33 cellular contexts compared by ENCODE assay signal in the genomic region with DNA sequence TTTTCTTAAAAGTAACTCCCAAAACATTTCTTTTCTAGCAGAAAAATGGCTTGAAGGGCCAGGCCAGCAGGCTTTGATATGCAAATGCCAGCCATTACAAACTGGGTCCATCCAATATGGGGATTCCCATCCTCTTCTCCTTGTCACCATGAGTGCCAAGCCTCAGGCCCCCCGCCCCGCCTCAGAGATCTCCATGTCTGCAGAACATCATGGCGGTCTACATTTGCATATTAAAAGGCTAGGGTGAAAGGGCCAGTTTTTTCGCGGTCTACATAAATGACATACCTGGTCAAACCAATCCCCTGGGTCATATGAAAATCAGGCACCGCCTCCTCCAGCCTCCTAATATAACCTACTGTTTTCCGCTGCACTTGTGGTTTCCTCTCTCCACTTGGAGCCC.
"Had no signal": no experiment of that assay in that cellular context is flagged by ENCODE, and none has a peak within 500 bp of the region (broad histone marks: within the 10 kb centered on the region; RNA-seq: fewer than 3 reads in every experiment).

No MANE protein-coding gene starts in this region.

- H3K36me3 Mint-ChIP-seq: activated CD8-positive, alpha-beta memory T cell treated with anti-CD3 and anti-CD28 coated beads, Interleukin-2, amount 10 ng/mL, durations not matched to agents 7 days and 5 days; activated naive CD8-positive, alpha-beta T cell treated with anti-CD3 and anti-CD28 coated beads for 36 hours had no signal

- H3K4me3 Mint-ChIP-seq: activated CD4-positive, alpha-beta memory T cell treated with anti-CD3 and anti-CD28 coated beads, Interleukin-2, amount 10 ng/mL, durations not matched to agents 7 days and 5 days; activated CD8-positive, alpha-beta memory T cell treated with anti-CD3 and anti-CD28 coated beads, Interleukin-2, amount 10 ng/mL, durations not matched to agents 7 days and 5 days; activated naive CD8-positive, alpha-beta T cell treated with anti-CD3 and anti-CD28 coated beads for 36 hours; activated T-helper 17 cell treated with anti-CD3 and anti-CD28 coated beads, Interleukin-2, amount 50 U/mL, for 72 hours had no signal

- H3K4me2 ChIP-seq: PC-9 had no signal

- H3K27me3 ChIP-seq: brain microvascular endothelial cell had no signal

- H3K4me3 ChIP-seq: PC-9 had no signal

- H3K4me1 Mint-ChIP-seq: activated CD4-positive, alpha-beta memory T cell treated with anti-CD3 and anti-CD28 coated beads, Interleukin-2, amount 10 ng/mL, durations not matched to agents 7 days and 5 days; activated CD8-positive, alpha-beta memory T cell treated with anti-CD3 and anti-CD28 coated beads, Interleukin-2, amount 10 ng/mL, durations not matched to agents 7 days and 5 days; activated naive CD8-positive, alpha-beta T cell treated with anti-CD3 and anti-CD28 coated beads for 36 hours; activated T-helper 17 cell treated with anti-CD3 and anti-CD28 coated beads, Interleukin-2, amount 50 U/mL, for 72 hours had no signal

- DNase-seq: activated CD4-positive, alpha-beta memory T cell treated with anti-CD3 and anti-CD28 coated beads, Interleukin-2, amount 10 ng/mL, durations not matched to agents 7 days and 5 days; activated CD4-positive, alpha-beta T cell treated with anti-CD3 and anti-CD28 coated beads for 1 hour; activated CD4-positive, alpha-beta T cell treated with anti-CD3 and anti-CD28 coated beads for 48 hours; activated CD4-positive, CD25-positive, alpha-beta regulatory T cell; activated CD8-positive, alpha-beta memory T cell treated with anti-CD3 and anti-CD28 coated beads for 24 hours; activated CD8-positive, alpha-beta memory T cell treated with anti-CD3 and anti-CD28 coated beads, Interleukin-2, amount 10 ng/mL, durations not matched to agents 7 days and 5 days; activated CD8-positive, alpha-beta memory T cell treated with anti-CD3 and anti-CD28 coated beads, Interleukin-2, amount 50 U/mL, for 48 hours; activated effector memory CD4-positive, alpha-beta T cell treated with anti-CD3 and anti-CD28 coated beads, Interleukin-2, amount 50 U/mL, for 16 hours; activated naive CD4-positive, alpha-beta T cell; activated naive CD4-positive, alpha-beta T cell treated with anti-CD3 and anti-CD28 coated beads, Interleukin-2, amount 50 U/mL, for 16 hours; activated naive CD8-positive, alpha-beta T cell treated with anti-CD3 and anti-CD28 coated beads for 36 hours; activated T-cell treated with anti-CD3 and anti-CD28 coated beads, Interleukin-2, amount 50 U/mL, for 48 hours; amniotic stem cell; aorta; brain microvascular endothelial cell; central memory CD4-positive, alpha-beta T cell; NCI-H1105; NCI-H1417 treated with DMSO at 0.1 percent for 48 hours; NCI-H187 treated with DMSO at 0.1 percent for 48 hours; NCI-H2081; NCI-H2171 treated with DMSO at 0.1 percent for 48 hours; NCI-H2227 treated with DMSO at 0.1 percent for 48 hours; NCI-H446; NCI-H510A treated with DMSO at 0.1 percent for 48 hours; PC-9; Right ventricle myocardium superior; SW 1271; T-helper 1 cell; T-helper 2 cell; T-helper 9 cell; WERI-Rb-1 had no signal

- FAIRE-seq: RCC 7860 had no signal

- H3K36me3 ChIP-seq: brain microvascular endothelial cell, WERI-Rb-1 had no signal

- H3K27ac Mint-ChIP-seq: activated CD4-positive, alpha-beta memory T cell treated with anti-CD3 and anti-CD28 coated beads, Interleukin-2, amount 10 ng/mL, durations not matched to agents 7 days and 5 days; activated CD8-positive, alpha-beta memory T cell treated with anti-CD3 and anti-CD28 coated beads, Interleukin-2, amount 10 ng/mL, durations not matched to agents 7 days and 5 days; activated naive CD8-positive, alpha-beta T cell treated with anti-CD3 and anti-CD28 coated beads for 36 hours; activated T-helper 17 cell treated with anti-CD3 and anti-CD28 coated beads, Interleukin-2, amount 50 U/mL, for 72 hours had no signal

- H3K27me3 Mint-ChIP-seq: activated CD4-positive, alpha-beta memory T cell treated with anti-CD3 and anti-CD28 coated beads, Interleukin-2, amount 10 ng/mL, durations not matched to agents 7 days and 5 days; activated CD8-positive, alpha-beta memory T cell treated with anti-CD3 and anti-CD28 coated beads, Interleukin-2, amount 10 ng/mL, durations not matched to agents 7 days and 5 days; activated naive CD8-positive, alpha-beta T cell treated with anti-CD3 and anti-CD28 coated beads for 36 hours; activated T-helper 17 cell treated with anti-CD3 and anti-CD28 coated beads, Interleukin-2, amount 50 U/mL, for 72 hours had no signal

- H3K27ac ChIP-seq: brain microvascular endothelial cell, PC-9, WERI-Rb-1 had no signal

- H2AFZ ChIP-seq: PC-9 had no signal
